Comparison of ENCODE assay signal across 10 cellular contexts in the genomic region with DNA sequence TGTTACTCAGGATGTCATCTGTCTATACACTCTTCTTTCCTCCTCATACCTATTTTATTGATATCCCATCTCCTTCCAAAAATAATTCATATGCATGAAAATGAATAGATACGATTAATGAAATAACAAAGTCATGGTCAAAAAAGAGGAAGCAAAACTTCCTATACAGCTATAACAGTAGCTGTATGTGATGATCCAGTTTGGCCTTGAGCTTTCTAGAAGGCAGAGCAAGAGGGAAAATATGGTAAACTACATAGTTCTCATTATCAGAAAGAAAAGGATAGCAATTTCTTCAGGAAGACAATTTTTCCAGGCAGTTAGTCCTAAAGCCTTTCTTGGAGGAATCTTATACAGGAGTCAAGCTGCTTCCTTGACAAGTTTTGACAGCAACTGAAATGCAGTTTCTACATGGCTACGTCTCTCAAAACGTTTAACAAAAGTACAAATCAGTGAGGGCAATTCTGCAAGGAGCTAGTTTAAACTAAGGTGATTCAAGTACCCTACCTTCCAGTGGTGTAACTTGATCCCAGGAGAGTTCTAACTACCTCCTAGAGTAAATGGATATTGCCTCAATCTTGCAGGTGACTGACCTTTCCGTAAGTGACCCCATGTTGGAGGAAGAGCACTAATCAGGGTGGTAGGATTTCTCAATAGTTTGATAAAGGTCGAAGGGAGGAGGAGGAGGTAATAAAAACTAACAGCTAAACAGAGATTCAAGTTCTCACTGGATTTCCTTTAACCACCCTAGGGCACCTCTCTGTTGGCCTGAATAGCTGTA. TPM values are rescaled to one million over a fixed set of nuclear protein-coding genes. Genes with fewer than 3 reads are reported as not detected.
DNase-seq lines count a peak whose midpoint lies in the region; ATAC-seq, FAIRE-seq and TF ChIP-seq lines count a peak whose summit lies in the region.
"Had no signal": no experiment of that assay in that cellular context is flagged by ENCODE, and none has a peak within 500 bp of the region (broad histone marks: within the 10 kb centered on the region; RNA-seq: fewer than 3 reads in every experiment).

No MANE protein-coding gene starts in this region.

- no peaks in the 10 kb centered on the region for H3K9me1 ChIP-seq in K562 (ENCODE audit: control insufficient read depth, insufficient read depth, low read length)

- H3K27me3 ChIP-seq in CD4-positive, alpha-beta memory T cell (ENCODE audit: insufficient read depth, low read length) = no peaks in the 10 kb centered on the region
- no peaks in the 10 kb centered on the region for H3K27me3 ChIP-seq in Karpas-422 (ENCODE audit: low read length)
- no peaks in the 10 kb centered on the region for H3K27me3 ChIP-seq in K562 (ENCODE audit: control insufficient read depth in 2 of 2, insufficient read depth in 2 of 2, low read length in 2 of 2)
- no peaks in the 10 kb centered on the region for H3K27me3 ChIP-seq in lower lobe of right lung (ENCODE audit: low read depth)

- no peak for TF ChIP-seq POLR2A in K562 (conservative IDR thresholded peaks at IDR 0.05)

- H3K79me2 ChIP-seq in Karpas-422 (ENCODE audit: low read length) = peaks cover 34% of the 10 kb centered on the region
- peaks cover 27% of the 10 kb centered on the region for H3K79me2 ChIP-seq in K562 (ENCODE audit: control insufficient read depth, insufficient read depth, low read length)

- intact Hi-C loops in CD4-positive, alpha-beta memory T cell (cut with micrococcal nuclease) = loop anchor here (2.0 kb wide), 1 partner anchor 47 kb away; a partner anchor contains a TSS
- intact Hi-C loops in K562 (cut with micrococcal nuclease) (loop anchor here (2.0 to 10.0 kb wide), 4 partner anchors 27 to 330 kb away; a partner anchor contains a TSS), lower lobe of right lung (cut with DNase I) (no loop called here)

- no peaks in the 10 kb centered on the region for H3K9me2 ChIP-seq in Karpas-422 (replicated peaks; ENCODE audit: insufficient read depth, low read length)

- no peak; the same call in 1 of the 2 replicates for TF ChIP-seq EP300 in K562 (IDR thresholded peaks at IDR 0.05; ENCODE audit: low read length)

- no peaks in the 10 kb centered on the region for H3K9me3 Mint-ChIP-seq in CD4-positive, alpha-beta memory T cell
- H3K9me3 Mint-ChIP-seq in naive B cell = no peaks in the 10 kb centered on the region

- H3K4me1 ChIP-seq in CD4-positive, alpha-beta memory T cell (ENCODE audit: insufficient read depth, low read length) = peaks cover 7% of the 10 kb centered on the region
- H3K4me1 ChIP-seq in Karpas-422 (ENCODE audit: low read length) (peaks cover 39% of the 10 kb centered on the region), K562 (replicated peaks in 1 of 2; ENCODE audit: control insufficient read depth in 2 of 2, insufficient read depth in 2 of 2, low read length in 2 of 2) (peaks cover 8 to 16% of the 10 kb centered on the region in 2 experiments; a peak in 4 of 5 replicates), lower lobe of right lung (peaks cover 16% of the 10 kb centered on the region)

- H3K36me3 ChIP-seq in CD4-positive, alpha-beta memory T cell (ENCODE audit: insufficient read depth, low read length) = no peaks in the 10 kb centered on the region
- H3K36me3 ChIP-seq in Karpas-422 (ENCODE audit: insufficient read depth, low read length) (peaks cover 6% of the 10 kb centered on the region), K562 (ENCODE audit: control insufficient read depth, insufficient read depth, low read length) (peaks cover 40% of the 10 kb centered on the region), lower lobe of right lung (no peaks in the 10 kb centered on the region)

- peak overlapping the region in 1 of 2 donors; percentile 74 for H3K4me3 ChIP-seq in CD4-positive, alpha-beta memory T cell (ENCODE audit: low read length in 2 of 2)
- H3K4me3 ChIP-seq in Karpas-422 (ENCODE audit: low read length) = peak overlapping the region; percentile 88
- H3K4me3 ChIP-seq in K562 = peak overlapping the region; percentile 81
- no peak overlapping the region for H3K4me3 ChIP-seq in lower lobe of right lung

- POLR2A ChIA-PET in CD4-positive, alpha-beta memory T cell (lab: Charles Lee; ENCODE audit: partially characterized antibody) = interaction anchor here (1.3 to 6.0 kb wide), 5 partner anchors 16 to 122 kb away, joined by 4 to 169 read pairs (median 11); a partner anchor contains a TSS
- POLR2A ChIA-PET in K562 (lab: Yijun Ruan, JAX) = interaction anchor here (0.6 to 15.9 kb wide), 13 partner anchors 11 to 354 kb away, joined by 3 to 274 read pairs (median 4); a partner anchor contains a TSS

- CTCF ChIA-PET in CD4-positive, alpha-beta memory T cell (lab: Charles Lee; ENCODE audit: partially characterized antibody) = interaction anchor here (1.1 kb wide), 1 partner anchor 27 kb away, joined by 3 read pairs; no protein-coding TSS in a partner anchor
- CTCF ChIA-PET in K562 (lab: Yijun Ruan, JAX; ENCODE audit: low intra/inter-chr PET ratio) = no interaction called here

- peak overlapping the region; percentile 94 to 99 (median 99) for H3K27ac Mint-ChIP-seq in CD4-positive, alpha-beta memory T cell
- H3K27ac Mint-ChIP-seq in naive B cell = peak overlapping the region; percentile 19 to 91 (median 81)

- no peak for DNase-seq in CD4-positive, alpha-beta memory T cell
- peak; percentile 64 for DNase-seq in Karpas-422
- DNase-seq in K562 (ENCODE audit: extremely low read depth in 1 of 4, low spot score in 3 of 4) = peak in 2 of 4 experiments; percentile 14 to 26
- no peak for DNase-seq in naive B cell
- DNase-seq in lower lobe of right lung = no peak
- DNase-seq in globus pallidus (ENCODE audit: low spot score) = no peak
- DNase-seq: activated CD8-positive, alpha-beta memory T cell treated with anti-CD3 and anti-CD28 coated beads for 24 hours; posterior cingulate gyrus had no signal

- H3K27me3 Mint-ChIP-seq in CD4-positive, alpha-beta memory T cell = no peaks in the 10 kb centered on the region
- H3K27me3 Mint-ChIP-seq in naive B cell = no peaks in the 10 kb centered on the region

- H3K9me3 ChIP-seq in CD4-positive, alpha-beta memory T cell (ENCODE audit: control insufficient read depth in 1 of 2, low read length in 2 of 2) = no peaks in the 10 kb centered on the region
- no peaks in the 10 kb centered on the region for H3K9me3 ChIP-seq in Karpas-422 (ENCODE audit: low read length)
- H3K9me3 ChIP-seq in K562 (replicated peaks; ENCODE audit: control insufficient read depth, insufficient read depth, low read depth, low read length) = no peaks in the 10 kb centered on the region
- H3K9me3 ChIP-seq in lower lobe of right lung = no peaks in the 10 kb centered on the region

- H4K20me1 ChIP-seq in Karpas-422 (ENCODE audit: insufficient read depth, low read depth, low read length) = no peaks in the 10 kb centered on the region
- no peaks in the 10 kb centered on the region for H4K20me1 ChIP-seq in K562 (replicated peaks; ENCODE audit: control insufficient read depth, insufficient read depth, low read length)

- peaks cover 0 to 6% of the 10 kb centered on the region in 2 donors for H3K36me3 Mint-ChIP-seq in CD4-positive, alpha-beta memory T cell
- H3K36me3 Mint-ChIP-seq in naive B cell = no peaks in the 10 kb centered on the region

- peak overlapping the region; percentile 99 for H3K4me2 ChIP-seq in Karpas-422 (ENCODE audit: low read depth, low read length, poor library complexity, severe bottlenecking)
- H3K4me2 ChIP-seq in K562 (ENCODE audit: insufficient read depth, low read length) = peak overlapping the region; percentile 90

- in situ Hi-C loops in K562 (cut with MboI) = no loop called here

- FAIRE-seq in K562 (lab: Jason Lieb, UNC) = peak; percentile 42

- no peak for TF ChIP-seq CTCF in K562 (IDR thresholded peaks at IDR 0.05 in 2 of 3, conservative IDR thresholded peaks at IDR 0.05 in 1 of 3; ENCODE audit: insufficient read depth in 2 of 3, low read depth in 1 of 3, low read length in 3 of 3)
- no peak for TF ChIP-seq CTCF in lower lobe of right lung (IDR thresholded peaks at IDR 0.05)

- peak overlapping the region; percentile 100 for H3K27ac ChIP-seq in CD4-positive, alpha-beta memory T cell (ENCODE audit: low read depth, low read length)
- H3K27ac ChIP-seq in Karpas-422 (ENCODE audit: low read length) (peak overlapping the region; percentile 87), K562 (ENCODE audit: extremely low read depth, low read depth, low read length) (peak overlapping the region; percentile 88), lower lobe of right lung (no peak overlapping the region)

- peak overlapping the region; percentile 90 for H3K9ac ChIP-seq in Karpas-422 (ENCODE audit: low read length)
- peak overlapping the region; percentile 97 to 98 for H3K9ac ChIP-seq in K562 (ENCODE audit: insufficient read depth in 1 of 2, low read depth in 2 of 2, low read length in 2 of 2)

- H2AFZ ChIP-seq in Karpas-422 (ENCODE audit: low read length) (no peak overlapping the region), K562 (ENCODE audit: low read depth, low read length) (peak overlapping the region; percentile 92; the same call in 1 of the 2 replicates)

- no TSS peak for BruUV-seq in K562 (replicated peaks; lab: Mats Ljungman, UMichigan)

- H3K4me1 Mint-ChIP-seq in CD4-positive, alpha-beta memory T cell = peaks cover 13 to 27% (median 22%) of the 10 kb centered on the region in 4 donors
- H3K4me1 Mint-ChIP-seq in naive B cell = peaks cover 22 to 26% (median 24%) of the 10 kb centered on the region in 3 donors

- no peak for TF ChIP-seq RAD21 in K562 (CRISPR knock-in tag; conservative IDR thresholded peaks at IDR 0.05 in 1 of 2, IDR thresholded peaks at IDR 0.05 in 1 of 2)

- 8% methylated on average over 5 of the region's 5 CpGs for WGBS in K562 (ENCODE audit: insufficient coverage, low coverage, missing lambda C conversion rate)

- H3K4me3 Mint-ChIP-seq in CD4-positive, alpha-beta memory T cell = peak overlapping the region; percentile 88 to 99 (median 96)
- peak overlapping the region; percentile 87 to 96 (median 94) for H3K4me3 Mint-ChIP-seq in naive B cell

- no peak for ATAC-seq in K562
- ATAC-seq in naive B cell (ENCODE audit: low read depth in 2 of 2) = no peak
- ATAC-seq in lower lobe of right lung = no peak
- no peak for ATAC-seq in HG03521 (IDR thresholded peaks at IDR 0.05; ENCODE audit: unreplicated experiment)
- no peak for ATAC-seq in HG03565 (IDR thresholded peaks at IDR 0.05; ENCODE audit: unreplicated experiment)

RNA-seq across cellular contexts. Expression of a gene that starts 1.0 kb away (rescaled TPM):
- 10 to 100 TPM in 1 of 2 experiments, 1 to 10 TPM in 1; 9.2 to 10.2 TPM for total RNA-seq in CD4-positive, alpha-beta memory T cell
- 1 to 10 TPM in 1 of 2 donors, not detected in 1; 1.4 TPM for polyA plus RNA-seq in CD4-positive, alpha-beta memory T cell
- total RNA-seq in Karpas-422 (2014; rRNA removed; shearing (Covaris generic); ENCODE audit: low replicate concordance) = 51.0 and 58.1 TPM in 2 replicates
- total RNA-seq in K562 (2011; cell fraction: chromatin; rRNA removed; ENCODE audit: low replicate concordance) = 517 and 585 TPM in 2 replicates
- 336 and 355 TPM in 2 replicates for total RNA-seq in K562 (2011; cell fraction: nucleolus; rRNA removed)
- 269 and 327 TPM in 2 replicates for total RNA-seq in K562 (2011; cell fraction: nucleoplasm; rRNA removed)
- 124 and 144 TPM in 2 replicates for total RNA-seq in K562 (2014; rRNA removed)
- 149 and 151 TPM in 2 replicates for total RNA-seq in K562 (2014; rRNA removed; fragmentation: Illumina TruSeq; extraction: Trizol)
- total RNA-seq in K562 (2015; rRNA removed; fragmentation: Illumina TruSeq; extraction: Trizol) = 151 and 156 TPM in 2 replicates
- total RNA-seq in K562 (2021) = 134 and 143 TPM in 2 replicates
- 192 and 229 TPM in 2 replicates for polyA plus RNA-seq in K562 (2011; rRNA removed)
- polyA plus RNA-seq in K562 (2011; cell fraction: cytosol; rRNA removed) = 91.5 and 98.4 TPM in 2 replicates
- polyA plus RNA-seq in K562 (2011; cell fraction: nucleus; rRNA removed) = 797 and 863 TPM in 2 replicates
- polyA plus RNA-seq in K562 (2012) = 120 and 153 TPM in 2 replicates
- polyA plus RNA-seq in K562 (2014; fragmentation: Illumina TruSeq; extraction: Trizol) = 133 and 140 TPM in 2 replicates
- 100 to 1,000 TPM in 1 of 2 experiments, 10 to 100 TPM in 1; 94.4 to 286 TPM for polyA plus RNA-seq in K562 (2014; fragmentation: Nextera tagmentation; extraction: Ambion mirVana)
- 143 and 157 TPM in 2 replicates for polyA plus RNA-seq in K562 (2014; rRNA removed)
- 178 and 188 TPM in 2 replicates for polyA minus RNA-seq in K562 (2011; rRNA and poly(A)+ RNA removed)
- 74.0 and 98.5 TPM in 2 replicates for polyA minus RNA-seq in K562 (2011; cell fraction: cytosol; rRNA and poly(A)+ RNA removed)
- 244 and 330 TPM in 2 replicates for polyA minus RNA-seq in K562 (2011; cell fraction: nucleus; rRNA and poly(A)+ RNA removed)
- 1 to 10 TPM in 1 of 6 donors, under 1 TPM in 4, not detected in 1; 0.26 to 1.1 (median 0.62) TPM for polyA plus RNA-seq in naive B cell (ENCODE audit: low read depth in 6 of 6)
- total RNA-seq in lower lobe of right lung = 4.9 TPM

RNA-seq across cellular contexts. Expression of a gene that starts 16.2 kb away (rescaled TPM):
- total RNA-seq in CD4-positive, alpha-beta memory T cell = 10 to 100 TPM; 27.2 to 29.6 TPM
- polyA plus RNA-seq in CD4-positive, alpha-beta memory T cell = not detected
- 25.5 and 33.5 TPM in 2 replicates for total RNA-seq in Karpas-422 (2014; rRNA removed; shearing (Covaris generic); ENCODE audit: low replicate concordance)
- 428 and 683 TPM in 2 replicates for total RNA-seq in K562 (2011; cell fraction: chromatin; rRNA removed; ENCODE audit: low replicate concordance)
- total RNA-seq in K562 (2011; cell fraction: nucleolus; rRNA removed) = 235 and 256 TPM in 2 replicates
- total RNA-seq in K562 (2011; cell fraction: nucleoplasm; rRNA removed) = 327 and 411 TPM in 2 replicates
- total RNA-seq in K562 (2014; rRNA removed) (10.3 and 12.2 TPM in 2 replicates), K562 (2014; rRNA removed; fragmentation: Illumina TruSeq; extraction: Trizol) (14.3 and 17.2 TPM in 2 replicates), K562 (2015; rRNA removed; fragmentation: Illumina TruSeq; extraction: Trizol) (13.6 and 16.2 TPM in 2 replicates), K562 (2021) (25.0 and 25.8 TPM in 2 replicates), lower lobe of right lung (14.1 TPM)
- polyA plus RNA-seq in K562 (2011; rRNA removed) (42.2 and 42.3 TPM in 2 replicates), K562 (2014; fragmentation: Illumina TruSeq; extraction: Trizol) (19.3 and 21.9 TPM in 2 replicates), K562 (2014; fragmentation: Nextera tagmentation; extraction: Ambion mirVana) (1 to 10 TPM; 1.4 to 4.0 TPM), K562 (2014; rRNA removed) (26.6 and 26.7 TPM in 2 replicates), naive B cell (ENCODE audit: low read depth in 6 of 6) (under 1 TPM in 2 of 6 donors, not detected in 4; 0.09 to 0.20 TPM)
- polyA plus RNA-seq in K562 (2011; cell fraction: cytosol; rRNA removed) = 22.3 and 26.9 TPM in 2 replicates
- polyA plus RNA-seq in K562 (2011; cell fraction: nucleus; rRNA removed) = 234 and 292 TPM in 2 replicates
- 12.2 and 29.3 TPM in 2 replicates for polyA plus RNA-seq in K562 (2012)
- polyA minus RNA-seq in K562 (2011; rRNA and poly(A)+ RNA removed) = 30.2 and 31.0 TPM in 2 replicates
- 9.1 and 14.2 TPM in 2 replicates for polyA minus RNA-seq in K562 (2011; cell fraction: cytosol; rRNA and poly(A)+ RNA removed)
- 67.0 and 69.4 TPM in 2 replicates for polyA minus RNA-seq in K562 (2011; cell fraction: nucleus; rRNA and poly(A)+ RNA removed)

RNA-seq across cellular contexts. Expression of a gene that starts 21.1 kb away (rescaled TPM):
- total RNA-seq in CD4-positive, alpha-beta memory T cell = 10 to 100 TPM; 30.1 to 33.7 TPM
- 10 to 100 TPM; 50.2 to 62.2 TPM for polyA plus RNA-seq in CD4-positive, alpha-beta memory T cell
- total RNA-seq in Karpas-422 (2014; rRNA removed; shearing (Covaris generic); ENCODE audit: low replicate concordance) = 309 and 552 TPM in 2 replicates
- 193 and 319 TPM in 2 replicates for total RNA-seq in K562 (2011; cell fraction: chromatin; rRNA removed; ENCODE audit: low replicate concordance)
- total RNA-seq in K562 (2011; cell fraction: nucleolus; rRNA removed) = 209 and 250 TPM in 2 replicates
- 213 and 242 TPM in 2 replicates for total RNA-seq in K562 (2011; cell fraction: nucleoplasm; rRNA removed)
- total RNA-seq in K562 (2014; rRNA removed) = 93.5 and 102 TPM in 2 replicates
- total RNA-seq in K562 (2014; rRNA removed; fragmentation: Illumina TruSeq; extraction: Trizol) = 52.0 and 64.1 TPM in 2 replicates
- total RNA-seq in K562 (2015; rRNA removed; fragmentation: Illumina TruSeq; extraction: Trizol) = 42.8 and 43.2 TPM in 2 replicates
- total RNA-seq in K562 (2021) = 69.8 and 74.2 TPM in 2 replicates
- 263 and 354 TPM in 2 replicates for polyA plus RNA-seq in K562 (2011; rRNA removed)
- polyA plus RNA-seq in K562 (2011; cell fraction: cytosol; rRNA removed) = 404 and 465 TPM in 2 replicates
- polyA plus RNA-seq in K562 (2011; cell fraction: nucleus; rRNA removed) = 420 and 425 TPM in 2 replicates
- polyA plus RNA-seq in K562 (2012) = 119 and 134 TPM in 2 replicates
- polyA plus RNA-seq in K562 (2014; fragmentation: Illumina TruSeq; extraction: Trizol) = 110 and 122 TPM in 2 replicates
- polyA plus RNA-seq in K562 (2014; fragmentation: Nextera tagmentation; extraction: Ambion mirVana) = 100 to 1,000 TPM in 1 of 2 experiments, 10 to 100 TPM in 1; 93.5 to 124 TPM
- polyA plus RNA-seq in K562 (2014; rRNA removed) = 99.2 and 113 TPM in 2 replicates
- 264 and 310 TPM in 2 replicates for polyA minus RNA-seq in K562 (2011; rRNA and poly(A)+ RNA removed)
- 143 and 155 TPM in 2 replicates for polyA minus RNA-seq in K562 (2011; cell fraction: cytosol; rRNA and poly(A)+ RNA removed)
- polyA minus RNA-seq in K562 (2011; cell fraction: nucleus; rRNA and poly(A)+ RNA removed) = 82.8 and 138 TPM in 2 replicates
- polyA plus RNA-seq in naive B cell (ENCODE audit: low read depth in 6 of 6) = 10 to 100 TPM; 30.6 to 67.9 (median 48.3) TPM
- total RNA-seq in lower lobe of right lung = 11.6 TPM

RNA-seq across cellular contexts. Expression of a gene that starts 26.5 kb away (rescaled TPM):
- 10 to 100 TPM; 57.9 to 58.2 TPM for total RNA-seq in CD4-positive, alpha-beta memory T cell
- polyA plus RNA-seq in CD4-positive, alpha-beta memory T cell = 10 to 100 TPM; 57.3 to 69.8 TPM
- total RNA-seq in Karpas-422 (2014; rRNA removed; shearing (Covaris generic); ENCODE audit: low replicate concordance) = 39.2 and 50.2 TPM in 2 replicates
- total RNA-seq in K562 (2011; cell fraction: chromatin; rRNA removed; ENCODE audit: low replicate concordance) = 166 and 297 TPM in 2 replicates
- 236 and 239 TPM in 2 replicates for total RNA-seq in K562 (2011; cell fraction: nucleolus; rRNA removed)
- total RNA-seq in K562 (2011; cell fraction: nucleoplasm; rRNA removed) = 231 and 242 TPM in 2 replicates
- 55.1 and 86.9 TPM in 2 replicates for total RNA-seq in K562 (2014; rRNA removed)
- total RNA-seq in K562 (2014; rRNA removed; fragmentation: Illumina TruSeq; extraction: Trizol) = 52.5 and 57.6 TPM in 2 replicates
- total RNA-seq in K562 (2015; rRNA removed; fragmentation: Illumina TruSeq; extraction: Trizol) = 51.5 and 55.3 TPM in 2 replicates
- total RNA-seq in K562 (2021) = 109 and 114 TPM in 2 replicates
- 64.4 and 76.9 TPM in 2 replicates for polyA plus RNA-seq in K562 (2011; rRNA removed)
- polyA plus RNA-seq in K562 (2011; cell fraction: cytosol; rRNA removed) = 69.3 and 115 TPM in 2 replicates
- polyA plus RNA-seq in K562 (2011; cell fraction: nucleus; rRNA removed) = 101 and 179 TPM in 2 replicates
- 112 and 132 TPM in 2 replicates for polyA plus RNA-seq in K562 (2012)
- polyA plus RNA-seq in K562 (2014; fragmentation: Illumina TruSeq; extraction: Trizol) = 138 TPM in 2 replicates
- polyA plus RNA-seq in K562 (2014; fragmentation: Nextera tagmentation; extraction: Ambion mirVana) = 10 to 100 TPM; 47.5 to 55.8 TPM
- polyA plus RNA-seq in K562 (2014; rRNA removed) = 68.4 and 68.7 TPM in 2 replicates
- 29.4 and 51.4 TPM in 2 replicates for polyA minus RNA-seq in K562 (2011; rRNA and poly(A)+ RNA removed)
- 27.1 and 48.7 TPM in 2 replicates for polyA minus RNA-seq in K562 (2011; cell fraction: cytosol; rRNA and poly(A)+ RNA removed)
- 32.1 and 40.7 TPM in 2 replicates for polyA minus RNA-seq in K562 (2011; cell fraction: nucleus; rRNA and poly(A)+ RNA removed)
- polyA plus RNA-seq in naive B cell (ENCODE audit: low read depth in 6 of 6) = 10 to 100 TPM; 31.3 to 61.7 (median 46.0) TPM
- total RNA-seq in lower lobe of right lung = 45.3 TPM

RNA-seq across cellular contexts. Expression of a gene that starts 45.4 kb away (rescaled TPM):
- 10 to 100 TPM; 38.8 to 39.6 TPM for total RNA-seq in CD4-positive, alpha-beta memory T cell
- 10 to 100 TPM; 31.8 to 44.0 TPM for polyA plus RNA-seq in CD4-positive, alpha-beta memory T cell
- total RNA-seq in Karpas-422 (2014; rRNA removed; shearing (Covaris generic); ENCODE audit: low replicate concordance) = 34.0 and 70.2 TPM in 2 replicates
- total RNA-seq in K562 (2011; cell fraction: chromatin; rRNA removed; ENCODE audit: low replicate concordance) = 28.5 and 62.9 TPM in 2 replicates
- 57.0 and 57.2 TPM in 2 replicates for total RNA-seq in K562 (2011; cell fraction: nucleolus; rRNA removed)
- 50.3 and 52.8 TPM in 2 replicates for total RNA-seq in K562 (2011; cell fraction: nucleoplasm; rRNA removed)
- total RNA-seq in K562 (2014; rRNA removed) (32.0 and 42.0 TPM in 2 replicates), K562 (2014; rRNA removed; fragmentation: Illumina TruSeq; extraction: Trizol) (7.0 and 8.9 TPM in 2 replicates), K562 (2015; rRNA removed; fragmentation: Illumina TruSeq; extraction: Trizol) (15.7 and 15.9 TPM in 2 replicates), K562 (2021) (16.3 and 21.1 TPM in 2 replicates), lower lobe of right lung (27.0 TPM)
- polyA plus RNA-seq in K562 (2011; rRNA removed) (47.7 and 62.5 TPM in 2 replicates), K562 (2014; fragmentation: Illumina TruSeq; extraction: Trizol) (18.5 and 21.5 TPM in 2 replicates), K562 (2014; fragmentation: Nextera tagmentation; extraction: Ambion mirVana) (1 to 10 TPM in 1 of 2 experiments, under 1 TPM in 1; 0.37 to 1.0 TPM), K562 (2014; rRNA removed) (29.1 and 29.6 TPM in 2 replicates), naive B cell (ENCODE audit: low read depth in 6 of 6) (10 to 100 TPM; 69.7 to 93.0 (median 75.3) TPM)
- polyA plus RNA-seq in K562 (2011; cell fraction: cytosol; rRNA removed) = 41.8 and 64.9 TPM in 2 replicates
- polyA plus RNA-seq in K562 (2011; cell fraction: nucleus; rRNA removed) = 114 and 146 TPM in 2 replicates
- polyA plus RNA-seq in K562 (2012) = 12.8 and 25.6 TPM in 2 replicates
- 6.9 and 11.3 TPM in 2 replicates for polyA minus RNA-seq in K562 (2011; rRNA and poly(A)+ RNA removed)
- 6.6 and 14.3 TPM in 2 replicates for polyA minus RNA-seq in K562 (2011; cell fraction: cytosol; rRNA and poly(A)+ RNA removed)
- 23.4 and 27.1 TPM in 2 replicates for polyA minus RNA-seq in K562 (2011; cell fraction: nucleus; rRNA and poly(A)+ RNA removed)
